32 cellular contexts compared by ENCODE assay signal in genomic region chr5:91478096-91478495, GRCh38.
"Had no signal": no experiment of that assay in that cellular context is flagged by ENCODE, and none has a peak within 500 bp of the region (broad histone marks: within the 10 kb centered on the region; RNA-seq: fewer than 3 reads in every experiment).

No MANE protein-coding gene starts in this region.

- H3K27me3 Mint-ChIP-seq: activated B cell treated with CpG ODN at 0.5 μM for 24 hours; activated CD4-positive, alpha-beta T cell treated with anti-CD3 and anti-CD28 coated beads for 36 hours; activated CD8-positive, alpha-beta T cell treated with anti-CD3 and anti-CD28 coated beads for 36 hours; activated naive CD8-positive, alpha-beta T cell; activated T-helper 17 cell treated with anti-CD3 and anti-CD28 coated beads, Interleukin-2, amount 50 U/mL, for 72 hours had no signal

- H3K4me3 Mint-ChIP-seq: activated B cell treated with CpG ODN at 0.5 μM for 24 hours; activated CD4-positive, alpha-beta T cell treated with anti-CD3 and anti-CD28 coated beads for 36 hours; activated CD4-positive, alpha-beta T cell treated with anti-CD3 and anti-CD28 coated beads, Interleukin-2, amount 10 ng/mL, durations not matched to agents 24 days and 14 days; activated CD8-positive, alpha-beta T cell treated with anti-CD3 and anti-CD28 coated beads for 36 hours; activated naive CD8-positive, alpha-beta T cell; activated T-cell treated with anti-CD3 and anti-CD28 coated beads, Interleukin-2, amount 50 U/mL, for 4 hours; activated T-helper 17 cell treated with anti-CD3 and anti-CD28 coated beads, Interleukin-2, amount 50 U/mL, for 72 hours; effector memory CD8-positive, alpha-beta T cell; T-helper 17 cell; T-helper 2 cell treated with Interferon-gamma antibody and Interleukin-4, amounts not matched to agents 5 μg/mL and 100 μg/mL, for 36 hours had no signal

- DNase-seq: activated B cell treated with CpG ODN at 0.5 μM for 24 hours; activated CD4-positive, alpha-beta T cell treated with anti-CD3 and anti-CD28 coated beads for 36 hours; activated CD4-positive, alpha-beta T cell treated with anti-CD3 and anti-CD28 coated beads, Interleukin-2, amount 10 ng/mL, durations not matched to agents 24 days and 14 days; activated CD4-positive, alpha-beta T cell treated with anti-CD3 and anti-CD28 coated beads, Interleukin-2, amount 50 U/mL, for 48 hours; activated CD4-positive, CD25-positive, alpha-beta regulatory T cell treated with anti-CD3 and anti-CD28 coated beads, Interleukin-2, amount 50 U/mL, for 72 hours; activated CD8-positive, alpha-beta memory T cell treated with anti-CD3 and anti-CD28 coated beads for 24 hours; activated CD8-positive, alpha-beta T cell treated with anti-CD3 and anti-CD28 coated beads for 36 hours; activated effector memory CD4-positive, alpha-beta T cell treated with Interleukin-2 at 50 U/mL for 16 hours; activated gamma-delta T cell treated with Interleukin-2 at 50 U/mL for 16 hours; activated naive CD4-positive, alpha-beta T cell treated with anti-CD3 and anti-CD28 coated beads, Interleukin-2, amount 50 U/mL, for 16 hours; activated naive CD4-positive, alpha-beta T cell treated with Interleukin-2 at 50 U/mL for 16 hours; activated T-cell treated with anti-CD3 and anti-CD28 coated beads, Interleukin-2, amount 50 U/mL, for 4 hours; amniotic stem cell; anterior cingulate cortex; brain microvascular endothelial cell; caudate nucleus; cortex of kidney; dermis blood vessel endothelial cell; effector CD4-positive, alpha-beta T cell; effector memory CD8-positive, alpha-beta T cell; erythroblast; foreskin keratinocyte; gastrocnemius medialis; glutamatergic neuron; heart left ventricle; T-helper 1 cell; T-helper 17 cell; T1000; WERI-Rb-1 had no signal

- H3K9me3 Mint-ChIP-seq: activated B cell treated with CpG ODN at 0.5 μM for 24 hours; activated CD4-positive, alpha-beta T cell treated with anti-CD3 and anti-CD28 coated beads, Interleukin-2, amount 10 ng/mL, durations not matched to agents 24 days and 14 days; activated CD8-positive, alpha-beta T cell treated with anti-CD3 and anti-CD28 coated beads for 36 hours; activated T-cell treated with anti-CD3 and anti-CD28 coated beads, Interleukin-2, amount 50 U/mL, for 4 hours; activated T-helper 17 cell treated with anti-CD3 and anti-CD28 coated beads, Interleukin-2, amount 50 U/mL, for 72 hours; effector memory CD8-positive, alpha-beta T cell; T-helper 2 cell treated with Interferon-gamma antibody and Interleukin-4, amounts not matched to agents 5 μg/mL and 100 μg/mL, for 36 hours had no signal

- H3K4me1 Mint-ChIP-seq: activated B cell treated with CpG ODN at 0.5 μM for 24 hours; activated CD4-positive, alpha-beta T cell treated with anti-CD3 and anti-CD28 coated beads for 36 hours; activated T-helper 17 cell treated with anti-CD3 and anti-CD28 coated beads, Interleukin-2, amount 50 U/mL, for 72 hours had no signal

- H3K27ac Mint-ChIP-seq: activated B cell treated with CpG ODN at 0.5 μM for 24 hours; activated CD4-positive, alpha-beta T cell treated with anti-CD3 and anti-CD28 coated beads for 36 hours; activated CD4-positive, alpha-beta T cell treated with anti-CD3 and anti-CD28 coated beads, Interleukin-2, amount 10 ng/mL, durations not matched to agents 24 days and 14 days; activated CD8-positive, alpha-beta T cell treated with anti-CD3 and anti-CD28 coated beads for 36 hours; activated naive CD8-positive, alpha-beta T cell; activated T-helper 17 cell treated with anti-CD3 and anti-CD28 coated beads, Interleukin-2, amount 50 U/mL, for 72 hours; effector memory CD8-positive, alpha-beta T cell; T-helper 17 cell; T-helper 2 cell treated with Interferon-gamma antibody and Interleukin-4, amounts not matched to agents 5 μg/mL and 100 μg/mL, for 36 hours had no signal

- H3K36me3 Mint-ChIP-seq: activated naive CD8-positive, alpha-beta T cell had no signal

- ATAC-seq: activated CD4-positive, alpha-beta T cell treated with anti-CD3 and anti-CD28 coated beads for 36 hours; activated CD8-positive, alpha-beta T cell treated with anti-CD3 and anti-CD28 coated beads for 36 hours; activated T-cell treated with anti-CD3 and anti-CD28 coated beads, Interleukin-2, amount 50 U/mL, for 4 hours; activated T-helper 17 cell treated with anti-CD3 and anti-CD28 coated beads, Interleukin-2, amount 50 U/mL, for 72 hours; effector memory CD8-positive, alpha-beta T cell; foreskin keratinocyte; gastrocnemius medialis; heart left ventricle; T-helper 17 cell had no signal
